In genomic region chr7:26718063-26718462, GRCh38 we compare ENCODE assay signal across 10 cellular contexts.
"Had no signal": no experiment of that assay in that cellular context is flagged by ENCODE, and none has a peak within 500 bp of the region (broad histone marks: within the 10 kb centered on the region; RNA-seq: fewer than 3 reads in every experiment).

No MANE protein-coding gene starts in this region.

- H3K9me3 Mint-ChIP-seq: GM23338, H9, HFFc6, IgD-negative memory B cell had no signal

- FAIRE-seq: H1, H54, HepG2 had no signal

- H3K4me3 ChIP-seq: GM23338 had no signal

- DNase-seq: H9, HCEC 1CT, HFFc6, KBM-7 had no signal

- H3K27ac ChIP-seq: HL-60 had no signal

- H3K4me3 Mint-ChIP-seq: GM23338, H9, HFFc6, IgD-negative memory B cell had no signal

- H3K27ac Mint-ChIP-seq: GM23338, H9, HFFc6, IgD-negative memory B cell had no signal

- H3K27me3 Mint-ChIP-seq: IgD-negative memory B cell had no signal

- ATAC-seq: GM23338, HepG2 had no signal
